3 cellular contexts compared by ENCODE assay signal in the genomic region with DNA sequence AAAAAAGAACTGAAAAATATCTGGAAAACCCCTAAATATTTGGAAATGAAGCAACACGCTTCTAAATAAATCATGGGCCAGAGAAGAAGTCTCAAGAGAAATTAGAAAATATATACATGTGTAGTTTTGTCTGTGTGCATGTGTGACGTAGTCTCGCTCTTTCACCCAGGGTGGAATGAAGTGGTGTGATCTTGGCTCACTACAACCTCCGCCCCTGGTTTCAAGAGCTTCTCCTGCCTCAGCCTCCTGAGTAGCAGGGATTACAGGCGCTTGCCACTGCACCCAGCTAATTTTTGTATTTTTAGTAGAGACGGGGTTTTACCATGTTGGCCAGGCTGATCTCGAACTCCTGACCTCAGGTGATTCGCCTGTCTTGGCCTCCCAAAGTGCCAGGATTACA. TPM values are rescaled to one million over a fixed set of nuclear protein-coding genes. Genes with fewer than 3 reads are reported as not detected.
"Had no signal": no experiment of that assay in that cellular context is flagged by ENCODE, and none has a peak within 500 bp of the region (broad histone marks: within the 10 kb centered on the region; RNA-seq: fewer than 3 reads in every experiment).

No MANE protein-coding gene starts in this region.

RNA-seq across cellular contexts. Expression of a gene that starts 11.2 kb away (rescaled TPM):
- total RNA-seq: H4, HT-29, K562 had no signal
- polyA plus RNA-seq: K562 had no signal
